ENCODE assay signal across 15 cellular contexts in the genomic region with DNA sequence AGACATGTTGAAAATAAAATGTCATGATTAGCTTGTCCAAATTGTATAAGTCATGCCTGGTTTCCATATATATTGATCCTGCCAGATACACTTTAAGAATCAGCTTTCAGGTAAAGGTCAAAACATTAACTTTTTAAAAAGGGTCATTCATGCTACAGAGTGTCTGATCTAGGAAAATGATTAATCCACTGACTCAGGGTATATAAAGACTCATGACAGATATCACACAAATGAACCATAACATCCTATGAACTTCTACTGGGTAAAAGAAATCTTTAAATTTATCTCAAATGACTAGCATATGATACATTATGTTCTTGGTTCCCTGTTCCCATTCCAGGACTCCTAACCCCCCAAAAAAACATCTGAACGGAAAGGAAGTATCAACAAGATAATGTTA. TPM values are rescaled to one million over a fixed set of nuclear protein-coding genes. Genes with fewer than 3 reads are reported as not detected.
"Had no signal": no experiment of that assay in that cellular context is flagged by ENCODE, and none has a peak within 500 bp of the region (broad histone marks: within the 10 kb centered on the region; RNA-seq: fewer than 3 reads in every experiment).

No MANE protein-coding gene starts in this region.

- H3K27me3 ChIP-seq: body of pancreas, left lung, testis, upper lobe of right lung had no signal

- DNase-seq: activated CD4-positive, alpha-beta T cell treated with anti-CD3 and anti-CD28 coated beads, Interleukin-2, amount 10 ng/mL, durations not matched to agents 7 days and 5 days; activated CD8-positive, alpha-beta T cell treated with anti-CD3 and anti-CD28 coated beads, Interleukin-2, amount 10 ng/mL, durations not matched to agents 7 days and 5 days; activated gamma-delta T cell; activated naive CD8-positive, alpha-beta T cell treated with anti-CD3 and anti-CD28 coated beads, Interleukin-2, amount 10 ng/mL, durations not matched to agents 7 days and 5 days; activated T-cell treated with anti-CD3 and anti-CD28 coated beads, Interleukin-2, amount 50 U/mL, for 24 hours; body of pancreas; caudate nucleus; erythroblast; left lung; occipital lobe; posterior cingulate gyrus; right cardiac atrium; upper lobe of right lung had no signal

- H3K4me3 ChIP-seq: body of pancreas, left lung, testis, upper lobe of right lung had no signal

- H3K27ac Mint-ChIP-seq: activated CD4-positive, alpha-beta T cell treated with anti-CD3 and anti-CD28 coated beads, Interleukin-2, amount 10 ng/mL, durations not matched to agents 7 days and 5 days; activated CD8-positive, alpha-beta T cell treated with anti-CD3 and anti-CD28 coated beads, Interleukin-2, amount 10 ng/mL, durations not matched to agents 7 days and 5 days; activated naive CD8-positive, alpha-beta T cell treated with anti-CD3 and anti-CD28 coated beads, Interleukin-2, amount 10 ng/mL, durations not matched to agents 7 days and 5 days; activated T-cell treated with anti-CD3 and anti-CD28 coated beads, Interleukin-2, amount 50 U/mL, for 24 hours had no signal

- H3K4me3 Mint-ChIP-seq: activated CD4-positive, alpha-beta T cell treated with anti-CD3 and anti-CD28 coated beads, Interleukin-2, amount 10 ng/mL, durations not matched to agents 7 days and 5 days; activated CD8-positive, alpha-beta T cell treated with anti-CD3 and anti-CD28 coated beads, Interleukin-2, amount 10 ng/mL, durations not matched to agents 7 days and 5 days; activated naive CD8-positive, alpha-beta T cell treated with anti-CD3 and anti-CD28 coated beads, Interleukin-2, amount 10 ng/mL, durations not matched to agents 7 days and 5 days; activated T-cell treated with anti-CD3 and anti-CD28 coated beads, Interleukin-2, amount 50 U/mL, for 24 hours had no signal

- H3K27ac ChIP-seq: body of pancreas, left lung, testis, upper lobe of right lung had no signal

- H3K9me3 ChIP-seq: body of pancreas, testis, upper lobe of right lung had no signal

- H3K27me3 Mint-ChIP-seq: activated CD4-positive, alpha-beta T cell treated with anti-CD3 and anti-CD28 coated beads, Interleukin-2, amount 10 ng/mL, durations not matched to agents 7 days and 5 days; activated naive CD8-positive, alpha-beta T cell treated with anti-CD3 and anti-CD28 coated beads, Interleukin-2, amount 10 ng/mL, durations not matched to agents 7 days and 5 days; activated T-cell treated with anti-CD3 and anti-CD28 coated beads, Interleukin-2, amount 50 U/mL, for 24 hours had no signal

- ATAC-seq: activated CD8-positive, alpha-beta T cell treated with anti-CD3 and anti-CD28 coated beads, Interleukin-2, amount 10 ng/mL, durations not matched to agents 7 days and 5 days; body of pancreas; left lung; right cardiac atrium; upper lobe of right lung had no signal

- H3K36me3 ChIP-seq: left lung, upper lobe of right lung had no signal

RNA-seq across cellular contexts. Expression of a gene that starts 54.5 kb away (rescaled TPM):
- total RNA-seq: activated CD4-positive, alpha-beta T cell treated with anti-CD3 and anti-CD28 coated beads, Interleukin-2, amount 10 ng/mL, durations not matched to agents 7 days and 5 days; activated CD8-positive, alpha-beta T cell treated with anti-CD3 and anti-CD28 coated beads, Interleukin-2, amount 10 ng/mL, durations not matched to agents 7 days and 5 days; activated naive CD8-positive, alpha-beta T cell treated with anti-CD3 and anti-CD28 coated beads, Interleukin-2, amount 10 ng/mL, durations not matched to agents 7 days and 5 days; body of pancreas; T-helper 2 cell treated with Interferon-gamma antibody and Interleukin-4, amounts not matched to agents 100 ng/mL and 5 ng/mL, for 36 hours; upper lobe of right lung had no signal
